ENCODE assay signal across 8 cellular contexts in the genomic region with DNA sequence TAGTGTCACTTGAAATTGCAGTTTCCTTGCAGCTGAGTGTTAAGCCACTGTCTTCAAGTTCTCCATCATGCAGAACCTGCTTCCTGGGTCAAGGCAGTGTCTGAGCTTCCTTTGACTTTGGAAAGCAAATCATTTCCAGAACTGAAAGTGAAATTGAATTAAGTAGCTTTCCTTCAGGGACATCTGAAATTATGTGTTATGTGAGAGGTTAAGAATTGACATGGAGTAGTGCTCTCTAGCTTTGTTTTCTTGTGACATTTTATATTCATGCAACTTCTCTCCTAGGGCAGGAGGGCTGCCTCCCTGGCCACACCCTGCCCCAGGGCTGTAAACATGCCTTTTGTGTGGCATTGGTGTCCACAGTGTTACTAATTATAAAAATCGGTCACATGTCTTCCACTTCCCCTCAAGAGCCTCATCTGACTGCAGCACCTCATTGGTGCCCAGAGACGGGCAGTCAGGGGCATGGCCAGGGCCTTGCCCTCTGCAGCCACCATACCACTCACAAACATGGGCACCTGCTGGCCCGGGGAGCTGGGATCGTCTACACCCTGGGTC. TPM values are rescaled to one million over a fixed set of nuclear protein-coding genes. Genes with fewer than 3 reads are reported as not detected.
DNase-seq lines count a peak whose midpoint lies in the region; ATAC-seq, FAIRE-seq and TF ChIP-seq lines count a peak whose summit lies in the region.

No MANE protein-coding gene starts in this region.

- POLR2A ChIA-PET in Caco-2 (lab: Charles Lee): no interaction called here

- no peak for TF ChIP-seq CTCF in Caco-2 (IDR thresholded peaks at IDR 0.05; ENCODE audit: insufficient read depth in 1 of 2, low read depth in 1 of 2, low read length in 1 of 2, severe bottlenecking in 1 of 2, unreplicated experiment in 1 of 2)

- peaks cover 24% of the 10 kb centered on the region for H3K4me1 ChIP-seq in CD4-positive, CD25-positive, alpha-beta regulatory T cell (ENCODE audit: control insufficient read depth, insufficient read depth, low read length, poor library complexity, severe bottlenecking)
- H3K4me1 ChIP-seq in Caco-2: no peaks in the 10 kb centered on the region

- no peak for FAIRE-seq in HTR-8/SVneo (lab: Jason Lieb, UNC)

- peaks cover 22 to 69% (median 49%) of the 10 kb centered on the region in 4 donors for H3K4me1 Mint-ChIP-seq in CD4-positive, CD25-positive, alpha-beta regulatory T cell
- H3K4me1 Mint-ChIP-seq in T-helper 1 cell treated with Interleukin-12 subunit alpha and Interleukin-12 subunit beta and Interleukin-4 antibody, amounts not matched to agents 30 μg/mL and 1 μg/mL, for 36 hours (ENCODE audit: low read depth): peaks cover 44% of the 10 kb centered on the region
- no peaks in the 10 kb centered on the region for H3K4me1 Mint-ChIP-seq in Caco-2 (ENCODE audit: low read depth, unreplicated experiment)

- H3K36me3 Mint-ChIP-seq in CD4-positive, CD25-positive, alpha-beta regulatory T cell: peaks cover 51% of the 10 kb centered on the region
- peaks cover 30% of the 10 kb centered on the region for H3K36me3 Mint-ChIP-seq in T-helper 1 cell treated with Interleukin-12 subunit alpha and Interleukin-12 subunit beta and Interleukin-4 antibody, amounts not matched to agents 30 μg/mL and 1 μg/mL, for 36 hours (ENCODE audit: low read depth)
- peaks cover 28% of the 10 kb centered on the region for H3K36me3 Mint-ChIP-seq in Caco-2 (ENCODE audit: insufficient read depth, unreplicated experiment)

- H3K27ac ChIP-seq in CD4-positive, CD25-positive, alpha-beta regulatory T cell (ENCODE audit: insufficient read depth, low read length, poor library complexity, severe bottlenecking): no peak overlapping the region

- H3K27ac Mint-ChIP-seq in CD4-positive, CD25-positive, alpha-beta regulatory T cell: peak overlapping the region; percentile 5 to 76 (median 47)
- peak overlapping the region; percentile 35 for H3K27ac Mint-ChIP-seq in T-helper 1 cell treated with Interleukin-12 subunit alpha and Interleukin-12 subunit beta and Interleukin-4 antibody, amounts not matched to agents 30 μg/mL and 1 μg/mL, for 36 hours
- H3K27ac Mint-ChIP-seq in Caco-2 (ENCODE audit: unreplicated experiment): no peak overlapping the region

- BruUV-seq in Caco-2 (replicated peaks; lab: Mats Ljungman, UMichigan): no TSS peak

- DNase-seq in CD4-positive, CD25-positive, alpha-beta regulatory T cell: peak in 1 of 3 donors; percentile 49
- DNase-seq in lung microvascular endothelial cell (ENCODE audit: low read depth in 2 of 2) (peak; percentile 27 to 50), NCI-H1092 treated with DMSO at 0.1 percent for 48 hours (lab: John Stamatoyannopoulos, UW) (no peak), HTR-8/SVneo (ENCODE audit: insufficient read length, low spot score) (no peak), Caco-2 (no peak)

- CTCF ChIA-PET in Caco-2 (lab: Charles Lee): no interaction called here

- no peaks in the 10 kb centered on the region for H3K9me3 ChIP-seq in CD4-positive, CD25-positive, alpha-beta regulatory T cell (ENCODE audit: control insufficient read depth in 2 of 2, low read length in 2 of 2)
- no peaks in the 10 kb centered on the region for H3K9me3 ChIP-seq in Caco-2

- H3K4me3 ChIP-seq in CD4-positive, CD25-positive, alpha-beta regulatory T cell (ENCODE audit: low read depth, low read length): peak overlapping the region; percentile 45
- no peak overlapping the region for H3K4me3 ChIP-seq in Caco-2 (ENCODE audit: low read depth, low read length)

- peak overlapping the region in 3 of 4 donors; percentile 16 to 65 (median 63) for H3K4me3 Mint-ChIP-seq in CD4-positive, CD25-positive, alpha-beta regulatory T cell
- H3K4me3 Mint-ChIP-seq in T-helper 1 cell treated with Interleukin-12 subunit alpha and Interleukin-12 subunit beta and Interleukin-4 antibody, amounts not matched to agents 30 μg/mL and 1 μg/mL, for 36 hours: peak overlapping the region; percentile 11
- H3K4me3 Mint-ChIP-seq in Caco-2 (ENCODE audit: unreplicated experiment): no peak overlapping the region

- H3K27me3 Mint-ChIP-seq in CD4-positive, CD25-positive, alpha-beta regulatory T cell: no peaks in the 10 kb centered on the region
- H3K27me3 Mint-ChIP-seq in T-helper 1 cell treated with Interleukin-12 subunit alpha and Interleukin-12 subunit beta and Interleukin-4 antibody, amounts not matched to agents 30 μg/mL and 1 μg/mL, for 36 hours (ENCODE audit: low read depth): no peaks in the 10 kb centered on the region
- H3K27me3 Mint-ChIP-seq in Caco-2 (ENCODE audit: insufficient read depth, unreplicated experiment): no peaks in the 10 kb centered on the region

- peaks cover 0 to 13% (median 0%) of the 10 kb centered on the region in 7 donors for H3K9me3 Mint-ChIP-seq in CD4-positive, CD25-positive, alpha-beta regulatory T cell
- H3K9me3 Mint-ChIP-seq in T-helper 1 cell treated with Interleukin-12 subunit alpha and Interleukin-12 subunit beta and Interleukin-4 antibody, amounts not matched to agents 30 μg/mL and 1 μg/mL, for 36 hours: no peaks in the 10 kb centered on the region
- H3K9me3 Mint-ChIP-seq in Caco-2 (ENCODE audit: unreplicated experiment): no peaks in the 10 kb centered on the region

- peak; percentile 37 to 55 for ATAC-seq in CD4-positive, CD25-positive, alpha-beta regulatory T cell (ENCODE audit: low read depth in 2 of 2)
- ATAC-seq in GM19324 (IDR thresholded peaks at IDR 0.05; ENCODE audit: low FRiP score, unreplicated experiment): peak; percentile 80
- peak; percentile 84 for ATAC-seq in HG03378 (IDR thresholded peaks at IDR 0.05; ENCODE audit: unreplicated experiment)

- H3K27me3 ChIP-seq in CD4-positive, CD25-positive, alpha-beta regulatory T cell (ENCODE audit: control insufficient read depth, insufficient read depth, low read length): no peaks in the 10 kb centered on the region
- no peaks in the 10 kb centered on the region for H3K27me3 ChIP-seq in Caco-2 (replicated peaks; ENCODE audit: control insufficient read depth, insufficient read depth, low read length)

- H3K36me3 ChIP-seq in CD4-positive, CD25-positive, alpha-beta regulatory T cell (ENCODE audit: control insufficient read depth, insufficient read depth, low read length): peaks cover 37% of the 10 kb centered on the region
- no peaks in the 10 kb centered on the region; the same call in 1 of the 2 replicates for H3K36me3 ChIP-seq in Caco-2 (ENCODE audit: control insufficient read depth, insufficient read depth, low read length)

- intact Hi-C loops in Caco-2 (cut with micrococcal nuclease; ENCODE audit: unreplicated experiment): no loop called here

RNA-seq across cellular contexts. Expression of a gene that starts 14.4 kb away (rescaled TPM):
- total RNA-seq in CD4-positive, CD25-positive, alpha-beta regulatory T cell: 19.4 TPM
- polyA plus RNA-seq in CD4-positive, CD25-positive, alpha-beta regulatory T cell: under 1 TPM in 2 of 4 donors, not detected in 2; 0.32 to 0.46 TPM
- total RNA-seq in lung microvascular endothelial cell (43.4 and 54.8 TPM in 2 replicates), Caco-2 (2022) (37.8 and 42.8 TPM in 2 replicates)

Comparison
In these comparisons a context has a peak if more than half of its experiments do, and no peak if none do; other contexts are left out.
1. DNase-seq: peak in lung microvascular endothelial cell (2 of 2); none in NCI-H1092 treated with DMSO at 0.1 percent for 48 hours (single experiment), HTR-8/SVneo (single experiment) and Caco-2 (0 of 2).
2. Peak in every context shown above with its lines, with median percentiles within 50 percentile points of each other: ATAC-seq.